17 cellular contexts compared by ENCODE assay signal in genomic region chr1:33119050-33119449, GRCh38. TPM values are rescaled to one million over a fixed set of nuclear protein-coding genes. Genes with fewer than 3 reads are reported as not detected.
DNase-seq lines count a peak whose midpoint lies in the region; ATAC-seq and TF ChIP-seq lines count a peak whose summit lies in the region.
"Had no signal": no experiment of that assay in that cellular context is flagged by ENCODE, and none has a peak within 500 bp of the region (broad histone marks: within the 10 kb centered on the region; RNA-seq: fewer than 3 reads in every experiment).

No MANE protein-coding gene starts in this region.

- no peaks in the 10 kb centered on the region for H3K79me1 ChIP-seq in mesenchymal stem cell (replicated peaks; ENCODE audit: low read length, poor library complexity, severe bottlenecking)

- H3K27me3 Mint-ChIP-seq in activated T-helper 17 cell treated with anti-CD3 and anti-CD28 coated beads, Interleukin-2, amount 50 U/mL, for 72 hours: no peaks in the 10 kb centered on the region

- H3K9me3 ChIP-seq in mesenchymal stem cell (ENCODE audit: control insufficient read depth, low read length): no peaks in the 10 kb centered on the region
- no peaks in the 10 kb centered on the region for H3K9me3 ChIP-seq in upper lobe of right lung

- no peak overlapping the region for H4K91ac ChIP-seq in mesenchymal stem cell (ENCODE audit: low read length)

- H3K4me1 ChIP-seq in mesenchymal stem cell (ENCODE audit: control insufficient read depth, insufficient read depth, low read depth, low read length) (peaks cover 8% of the 10 kb centered on the region), upper lobe of right lung (no peaks in the 10 kb centered on the region)

- no peak overlapping the region for H3K4ac ChIP-seq in mesenchymal stem cell (ENCODE audit: low read depth in 1 of 2, low read length in 2 of 2)

- H3K9me3 Mint-ChIP-seq in activated T-helper 17 cell treated with anti-CD3 and anti-CD28 coated beads, Interleukin-2, amount 50 U/mL, for 72 hours: no peaks in the 10 kb centered on the region
- H3K9me3 Mint-ChIP-seq: CD4-positive, CD25-positive, alpha-beta regulatory T cell; HFFc6 had no signal

- H3K27ac ChIP-seq in mesenchymal stem cell (ENCODE audit: low read length, poor library complexity, severe bottlenecking): no peak overlapping the region
- H3K27ac ChIP-seq in upper lobe of right lung: no peak overlapping the region

- H3K9ac ChIP-seq in mesenchymal stem cell (ENCODE audit: low read length): no peak overlapping the region

- H3K4me3 ChIP-seq in mesenchymal stem cell (ENCODE audit: insufficient read depth in 1 of 2, low read depth in 1 of 2, low read length in 2 of 2) (no peak overlapping the region), upper lobe of right lung (no peak overlapping the region)

- H3K4me2 ChIP-seq in mesenchymal stem cell (ENCODE audit: low read length, poor library complexity, severe bottlenecking): no peak overlapping the region

- no peak overlapping the region for H2BK120ac ChIP-seq in mesenchymal stem cell (ENCODE audit: low read depth, low read length)

- H3K27ac Mint-ChIP-seq in activated T-helper 17 cell treated with anti-CD3 and anti-CD28 coated beads, Interleukin-2, amount 50 U/mL, for 72 hours: peak overlapping the region; percentile 39
- H3K27ac Mint-ChIP-seq: CD4-positive, CD25-positive, alpha-beta regulatory T cell; HFFc6 had no signal

- peak; percentile 19 for DNase-seq in activated effector memory CD4-positive, alpha-beta T cell treated with anti-CD3 and anti-CD28 coated beads, Interleukin-2, amount 50 U/mL, for 16 hours
- no peak for DNase-seq in activated effector memory CD4-positive, alpha-beta T cell treated with Interleukin-2 at 50 U/mL for 16 hours
- DNase-seq in mesenchymal stem cell (no peak), upper lobe of right lung (no peak)
- DNase-seq: AML-193; Calu3; CD4-positive, CD25-positive, alpha-beta regulatory T cell; DMS79 treated with DMSO at 0.1 percent for 48 hours; GDM1; HFFc6; Kasumi-1; NCI-H1417; NCI-H1930; NCI-H2171 had no signal

- no peaks in the 10 kb centered on the region for H3K36me3 Mint-ChIP-seq in activated T-helper 17 cell treated with anti-CD3 and anti-CD28 coated beads, Interleukin-2, amount 50 U/mL, for 72 hours (ENCODE audit: low read depth)

- H3K4me1 Mint-ChIP-seq in activated T-helper 17 cell treated with anti-CD3 and anti-CD28 coated beads, Interleukin-2, amount 50 U/mL, for 72 hours: no peaks in the 10 kb centered on the region
- H3K4me1 Mint-ChIP-seq: CD4-positive, CD25-positive, alpha-beta regulatory T cell had no signal

- H2BK12ac ChIP-seq in mesenchymal stem cell (ENCODE audit: low read length in 2 of 2): no peak overlapping the region

- no peak overlapping the region for H2BK15ac ChIP-seq in mesenchymal stem cell (ENCODE audit: low read depth, poor library complexity, severe bottlenecking)

- no peak overlapping the region for H3K18ac ChIP-seq in mesenchymal stem cell (ENCODE audit: low read depth in 1 of 2, low read length in 2 of 2)

- H3K36me3 ChIP-seq in mesenchymal stem cell (ENCODE audit: control insufficient read depth in 1 of 2, insufficient read depth in 2 of 2, low read depth in 1 of 2, low read length in 2 of 2) (peaks cover 0 to 11% of the 10 kb centered on the region in 2 experiments), upper lobe of right lung (no peaks in the 10 kb centered on the region)

- WGBS in mesenchymal stem cell: 91% methylated on average over 2 of the region's 2 CpGs

- H2AK5ac ChIP-seq in mesenchymal stem cell (ENCODE audit: low read length, severe bottlenecking): peak overlapping the region; percentile 13

- no peak overlapping the region for H3K14ac ChIP-seq in mesenchymal stem cell (ENCODE audit: low read length in 2 of 2)

- no peaks in the 10 kb centered on the region for H3K27me3 ChIP-seq in mesenchymal stem cell (ENCODE audit: control insufficient read depth in 1 of 2, insufficient read depth in 1 of 2, low read length in 2 of 2)
- H3K27me3 ChIP-seq in upper lobe of right lung: no peaks in the 10 kb centered on the region

- no peak overlapping the region for H2AFZ ChIP-seq in mesenchymal stem cell (ENCODE audit: low read depth, low read length)

- ATAC-seq in activated T-helper 17 cell treated with anti-CD3 and anti-CD28 coated beads, Interleukin-2, amount 50 U/mL, for 72 hours (replicated peaks): no peak
- ATAC-seq in upper lobe of right lung: peak; percentile 12
- ATAC-seq in HG03378 (IDR thresholded peaks at IDR 0.05; ENCODE audit: unreplicated experiment): no peak
- no peak for ATAC-seq in HG03108 (IDR thresholded peaks at IDR 0.05; ENCODE audit: unreplicated experiment)

- no peak overlapping the region for H3K23ac ChIP-seq in mesenchymal stem cell (ENCODE audit: low read length in 2 of 2)

- H2BK5ac ChIP-seq in mesenchymal stem cell (ENCODE audit: low read depth, low read length, poor library complexity, severe bottlenecking): no peak overlapping the region

- intact Hi-C loops in upper lobe of right lung (cut with DNase I): no loop called here

- H4K8ac ChIP-seq in mesenchymal stem cell (ENCODE audit: low read length): no peak overlapping the region

- no peak overlapping the region for H3K4me3 Mint-ChIP-seq in activated T-helper 17 cell treated with anti-CD3 and anti-CD28 coated beads, Interleukin-2, amount 50 U/mL, for 72 hours
- H3K4me3 Mint-ChIP-seq: CD4-positive, CD25-positive, alpha-beta regulatory T cell; HFFc6 had no signal

- TF ChIP-seq CTCF in upper lobe of right lung (IDR thresholded peaks at IDR 0.05): no peak

RNA-seq across cellular contexts. Expression of gene AZIN2, which starts 38.1 kb away (rescaled TPM):
- total RNA-seq in activated T-helper 17 cell treated with anti-CD3 and anti-CD28 coated beads, Interleukin-2, amount 50 U/mL, for 72 hours: 1 to 10 TPM; 3.4 to 3.7 TPM
- polyA plus RNA-seq in mesenchymal stem cell (2013, experiment 1 of 2): 4.2 TPM
- polyA plus RNA-seq in mesenchymal stem cell (2013, experiment 2 of 2): 3.2 TPM
- total RNA-seq in upper lobe of right lung: 2.3 TPM
